Comparison of ENCODE assay signal across 8 cellular contexts in genomic region chr11:38356255-38356654, GRCh38.
"Had no signal": no experiment of that assay in that cellular context is flagged by ENCODE, and none has a peak within 500 bp of the region (broad histone marks: within the 10 kb centered on the region; RNA-seq: fewer than 3 reads in every experiment).

No MANE protein-coding gene starts in this region.

- DNase-seq: GM23248, GOT3, H9, HCEC 1CT, IMR-90, KBM-7 had no signal

- H3K4me2 ChIP-seq: KMS-11 had no signal

- H2AFZ ChIP-seq: GM23248 had no signal

- H3K27ac ChIP-seq: GM23248, KMS-11 had no signal

- H3K4me3 ChIP-seq: GM23248 had no signal

- FAIRE-seq: HTR-8/SVneo had no signal

- H3K9ac ChIP-seq: GM23248, KMS-11 had no signal
